In genomic region chr16:82772215-82772614, GRCh38 we compare ENCODE assay signal across 20 cellular contexts.
"Had no signal": no experiment of that assay in that cellular context is flagged by ENCODE, and none has a peak within 500 bp of the region (broad histone marks: within the 10 kb centered on the region; RNA-seq: fewer than 3 reads in every experiment).

No MANE protein-coding gene starts in this region.

- H3K36me3 ChIP-seq: SJSA1 had no signal

- H3K27ac ChIP-seq: SJSA1, SK-N-MC had no signal

- H3K36me3 Mint-ChIP-seq: T-cell had no signal

- H3K4me3 ChIP-seq: SJSA1, SK-N-MC had no signal

- H3K4me3 Mint-ChIP-seq: T-cell had no signal

- H3K4me1 Mint-ChIP-seq: T-cell had no signal

- H3K4me1 ChIP-seq: SJSA1 had no signal

- H3K9me3 Mint-ChIP-seq: T-cell had no signal

- ATAC-seq: T-cell had no signal

- H3K27ac Mint-ChIP-seq: T-cell had no signal

- DNase-seq: Karpas-422, KBM-7, MM.1S, NCI-H1092 treated with DMSO at 0.1 percent for 48 hours, NCI-H1436, NCI-H187, NCI-H2029, NCI-H2081 treated with DMSO at 0.1 percent for 48 hours, NCI-H2171 treated with DMSO at 0.1 percent for 48 hours, NCI-H345, NCI-H446 treated with DMSO at 0.1 percent for 48 hours, NCI-H510A treated with DMSO at 0.1 percent for 48 hours, NCI-H526, Right ventricle myocardium superior, RPMI8226, SIG-M5, SW 1271, T-cell had no signal

- H3K9me3 ChIP-seq: SJSA1 had no signal

- H3K27me3 ChIP-seq: SJSA1 had no signal
